In genomic region chr10:78319371-78319770, GRCh38 we compare ENCODE assay signal across 28 cellular contexts.
DNase-seq lines count a peak whose midpoint lies in the region; ATAC-seq and TF ChIP-seq lines count a peak whose summit lies in the region.
"Had no signal": no experiment of that assay in that cellular context is flagged by ENCODE, and none has a peak within 500 bp of the region (broad histone marks: within the 10 kb centered on the region; RNA-seq: fewer than 3 reads in every experiment).

No MANE protein-coding gene starts in this region.

- H3K27me3 ChIP-seq in hepatocyte (no peaks in the 10 kb centered on the region), gastroesophageal sphincter (no peaks in the 10 kb centered on the region), left ventricle myocardium inferior (ENCODE audit: low read depth) (no peaks in the 10 kb centered on the region)
- H3K27me3 ChIP-seq: breast epithelium, colonic mucosa, SJSA1, transverse colon had no signal

- ATAC-seq in activated CD8-positive, alpha-beta memory T cell treated with anti-CD3 and anti-CD28 coated beads, Interleukin-2, amount 10 ng/mL, durations not matched to agents 7 days and 5 days: no peak
- ATAC-seq in gastroesophageal sphincter: no peak
- ATAC-seq: activated T-cell treated with anti-CD3 and anti-CD28 coated beads, Interleukin-2, amount 50 U/mL, for 72 hours had no signal

- H3K36me3 Mint-ChIP-seq in activated CD8-positive, alpha-beta memory T cell treated with anti-CD3 and anti-CD28 coated beads, Interleukin-2, amount 10 ng/mL, durations not matched to agents 7 days and 5 days: no peaks in the 10 kb centered on the region
- no peaks in the 10 kb centered on the region for H3K36me3 Mint-ChIP-seq in progenitor cell of endocrine pancreas (ENCODE audit: insufficient read depth)
- H3K36me3 Mint-ChIP-seq in activated CD4-positive, alpha-beta T cell treated with anti-CD3 and anti-CD28 coated beads, Interleukin-2, amount 10 ng/mL, durations not matched to agents 24 days and 14 days (ENCODE audit: low read depth): no peaks in the 10 kb centered on the region

- TF ChIP-seq CTCF in hepatocyte (IDR thresholded peaks at IDR 0.05; ENCODE audit: poor library complexity): no peak
- TF ChIP-seq CTCF in progenitor cell of endocrine pancreas (IDR thresholded peaks at IDR 0.05; ENCODE audit: unreplicated experiment): no peak
- TF ChIP-seq CTCF in gastroesophageal sphincter (IDR thresholded peaks at IDR 0.05): no peak
- TF ChIP-seq CTCF in left ventricle myocardium inferior (IDR thresholded peaks at IDR 0.05; ENCODE audit: borderline replicate concordance): no peak

- H3K36me3 ChIP-seq in hepatocyte (replicated peaks; ENCODE audit: insufficient read depth, low read depth): no peaks in the 10 kb centered on the region
- no peaks in the 10 kb centered on the region for H3K36me3 ChIP-seq in gastroesophageal sphincter
- no peaks in the 10 kb centered on the region for H3K36me3 ChIP-seq in left ventricle myocardium inferior
- H3K36me3 ChIP-seq: breast epithelium, colonic mucosa, SJSA1, transverse colon had no signal

- no peak overlapping the region for H3K27ac Mint-ChIP-seq in activated CD8-positive, alpha-beta memory T cell treated with anti-CD3 and anti-CD28 coated beads, Interleukin-2, amount 10 ng/mL, durations not matched to agents 7 days and 5 days
- H3K27ac Mint-ChIP-seq in progenitor cell of endocrine pancreas: no peak overlapping the region
- H3K27ac Mint-ChIP-seq in activated CD4-positive, alpha-beta T cell treated with anti-CD3 and anti-CD28 coated beads, Interleukin-2, amount 10 ng/mL, durations not matched to agents 24 days and 14 days: no peak overlapping the region
- H3K27ac Mint-ChIP-seq: B cell, memory B cell had no signal

- no peak for TF ChIP-seq POLR2A in gastroesophageal sphincter (IDR thresholded peaks at IDR 0.05)

- intact Hi-C loops in activated CD4-positive, alpha-beta T cell treated with anti-CD3 and anti-CD28 coated beads, Interleukin-2, amount 10 ng/mL, durations not matched to agents 24 days and 14 days (cut with micrococcal nuclease): no loop called here
- intact Hi-C loops in left ventricle myocardium inferior (cut with micrococcal nuclease): no loop called here

- no peaks in the 10 kb centered on the region for H4K20me1 ChIP-seq in hepatocyte (ENCODE audit: insufficient read depth, poor library complexity, severe bottlenecking)

- no peak overlapping the region for H3K4me3 Mint-ChIP-seq in activated CD8-positive, alpha-beta memory T cell treated with anti-CD3 and anti-CD28 coated beads, Interleukin-2, amount 10 ng/mL, durations not matched to agents 7 days and 5 days
- no peak overlapping the region for H3K4me3 Mint-ChIP-seq in progenitor cell of endocrine pancreas (ENCODE audit: low read depth)
- no peak overlapping the region for H3K4me3 Mint-ChIP-seq in activated CD4-positive, alpha-beta T cell treated with anti-CD3 and anti-CD28 coated beads, Interleukin-2, amount 10 ng/mL, durations not matched to agents 24 days and 14 days
- H3K4me3 Mint-ChIP-seq: activated T-cell treated with anti-CD3 and anti-CD28 coated beads, Interleukin-2, amount 50 U/mL, for 72 hours; B cell; memory B cell; T-helper 1 cell treated with Interleukin-12 subunit alpha and Interleukin-12 subunit beta and Interleukin-4 antibody, amounts not matched to agents 30 μg/mL and 1 μg/mL, for 36 hours had no signal

- no peaks in the 10 kb centered on the region for H3K9me3 ChIP-seq in hepatocyte (ENCODE audit: low read depth)
- peaks cover 0 to 5% (median 0%) of the 10 kb centered on the region in 3 donors for H3K9me3 ChIP-seq in gastroesophageal sphincter
- peaks cover 13% of the 10 kb centered on the region for H3K9me3 ChIP-seq in left ventricle myocardium inferior (replicated peaks)
- H3K9me3 ChIP-seq: breast epithelium, colonic mucosa, SJSA1, transverse colon had no signal

- no peak overlapping the region for H3K4me2 ChIP-seq in hepatocyte
- H3K4me2 ChIP-seq: smooth muscle cell had no signal

- DNase-seq in ELF-1 (ENCODE audit: low read depth, low spot score) (peak; percentile 57), hepatocyte (ENCODE audit: low spot score) (peak; percentile 65), progenitor cell of endocrine pancreas (ENCODE audit: low spot score, unreplicated experiment) (peak; percentile 4), left ventricle myocardium inferior (no peak), KBM-7 (no peak)
- DNase-seq in activated CD8-positive, alpha-beta memory T cell treated with anti-CD3 and anti-CD28 coated beads, Interleukin-2, amount 10 ng/mL, durations not matched to agents 7 days and 5 days: peak; percentile 18
- DNase-seq in activated CD4-positive, alpha-beta T cell treated with anti-CD3 and anti-CD28 coated beads, Interleukin-2, amount 10 ng/mL, durations not matched to agents 24 days and 14 days: no peak
- DNase-seq: activated CD4-positive, alpha-beta T cell treated with anti-CD3 and anti-CD28 coated beads for 4 hours; activated naive CD4-positive, alpha-beta T cell treated with anti-CD3 and anti-CD28 coated beads, Interleukin-2, amount 50 U/mL, for 16 hours; activated T-cell treated with anti-CD3 and anti-CD28 coated beads, Interleukin-2, amount 50 U/mL, for 72 hours; amygdala; colonic mucosa; DMS53; foreskin melanocyte; HCEC 1CT; NCI-H1417 treated with DMSO at 0.1 percent for 48 hours; NCI-H2081; NCI-H2227 treated with DMSO at 0.1 percent for 48 hours; NCI-H69; stimulated activated CD4-positive, alpha-beta T cell treated with anti-CD3 and anti-CD28 coated beads, Interleukin-1b, Interleukin-23, amount 100 ng/mL, for 48 hours; transverse colon had no signal

- TF ChIP-seq EP300 in gastroesophageal sphincter (IDR thresholded peaks at IDR 0.05): no peak

- H3K79me2 ChIP-seq in hepatocyte: no peaks in the 10 kb centered on the region

- H3K4me3 ChIP-seq in hepatocyte: no peak overlapping the region
- H3K4me3 ChIP-seq in gastroesophageal sphincter: no peak overlapping the region
- H3K4me3 ChIP-seq in left ventricle myocardium inferior: no peak overlapping the region
- H3K4me3 ChIP-seq: breast epithelium, colonic mucosa, SJSA1, smooth muscle cell, transverse colon had no signal

- H3K27me3 Mint-ChIP-seq in activated CD8-positive, alpha-beta memory T cell treated with anti-CD3 and anti-CD28 coated beads, Interleukin-2, amount 10 ng/mL, durations not matched to agents 7 days and 5 days: peaks cover 9% of the 10 kb centered on the region
- peaks cover 9% of the 10 kb centered on the region for H3K27me3 Mint-ChIP-seq in progenitor cell of endocrine pancreas
- peaks cover 2% of the 10 kb centered on the region for H3K27me3 Mint-ChIP-seq in activated CD4-positive, alpha-beta T cell treated with anti-CD3 and anti-CD28 coated beads, Interleukin-2, amount 10 ng/mL, durations not matched to agents 24 days and 14 days
- H3K27me3 Mint-ChIP-seq: B cell had no signal

- CTCF ChIA-PET in activated CD8-positive, alpha-beta memory T cell treated with anti-CD3 and anti-CD28 coated beads, Interleukin-2, amount 10 ng/mL, durations not matched to agents 7 days and 5 days (lab: Charles Lee): no interaction called here

- H3K4me1 ChIP-seq in hepatocyte (ENCODE audit: insufficient read depth): peaks cover 11% of the 10 kb centered on the region
- peaks cover 3 to 22% (median 11%) of the 10 kb centered on the region in 3 donors for H3K4me1 ChIP-seq in gastroesophageal sphincter
- peaks cover 18% of the 10 kb centered on the region for H3K4me1 ChIP-seq in left ventricle myocardium inferior
- H3K4me1 ChIP-seq: colonic mucosa had no signal

- 58% methylated on average over 7 of the region's 7 CpGs for WGBS in hepatocyte (ENCODE audit: low lambda C conversion rate, missing lambda C conversion rate)
- no CpG with 5 or more reads among the region's 7 CpGs for WGBS in gastroesophageal sphincter (ENCODE audit: low coverage in 1 of 2), 2 donors

- H2AFZ ChIP-seq in hepatocyte: no peak overlapping the region

- no peak overlapping the region for H3K27ac ChIP-seq in hepatocyte
- no peak overlapping the region for H3K27ac ChIP-seq in gastroesophageal sphincter
- H3K27ac ChIP-seq in left ventricle myocardium inferior (replicated peaks): no peak overlapping the region
- H3K27ac ChIP-seq: breast epithelium, colonic mucosa, SJSA1, transverse colon had no signal

- H3K9me3 Mint-ChIP-seq in activated CD8-positive, alpha-beta memory T cell treated with anti-CD3 and anti-CD28 coated beads, Interleukin-2, amount 10 ng/mL, durations not matched to agents 7 days and 5 days (ENCODE audit: low read depth): no peaks in the 10 kb centered on the region
- H3K9me3 Mint-ChIP-seq in progenitor cell of endocrine pancreas (ENCODE audit: low read depth): peaks cover 4% of the 10 kb centered on the region
- peaks cover 3% of the 10 kb centered on the region for H3K9me3 Mint-ChIP-seq in activated CD4-positive, alpha-beta T cell treated with anti-CD3 and anti-CD28 coated beads, Interleukin-2, amount 10 ng/mL, durations not matched to agents 24 days and 14 days

- H3K4me1 Mint-ChIP-seq in activated CD8-positive, alpha-beta memory T cell treated with anti-CD3 and anti-CD28 coated beads, Interleukin-2, amount 10 ng/mL, durations not matched to agents 7 days and 5 days: peaks cover 2% of the 10 kb centered on the region
- peaks cover 3% of the 10 kb centered on the region for H3K4me1 Mint-ChIP-seq in progenitor cell of endocrine pancreas (ENCODE audit: low read depth)
- peaks cover 11% of the 10 kb centered on the region for H3K4me1 Mint-ChIP-seq in activated CD4-positive, alpha-beta T cell treated with anti-CD3 and anti-CD28 coated beads, Interleukin-2, amount 10 ng/mL, durations not matched to agents 24 days and 14 days
- H3K4me1 Mint-ChIP-seq: B cell, memory B cell had no signal

- H3K9me2 ChIP-seq in hepatocyte (replicated peaks; ENCODE audit: insufficient read depth): no peaks in the 10 kb centered on the region

- in situ Hi-C loops in KBM-7 (cut with MboI; ENCODE audit: low pct_unique_long_range_greater_than_20kb, low sequenced_read_pairs): no loop called here

Comparison
In these comparisons a context has a peak if more than half of its experiments do, and no peak if none do; other contexts are left out.
1. DNase-seq: peak in ELF-1 (single experiment), activated CD8-positive, alpha-beta memory T cell treated with anti-CD3 and anti-CD28 coated beads, Interleukin-2, amount 10 ng/mL, durations not matched to agents 7 days and 5 days (single experiment), hepatocyte (single experiment) and progenitor cell of endocrine pancreas (single experiment); none in activated CD4-positive, alpha-beta T cell treated with anti-CD3 and anti-CD28 coated beads, Interleukin-2, amount 10 ng/mL, durations not matched to agents 24 days and 14 days (single experiment), left ventricle myocardium inferior (single experiment) and KBM-7 (single experiment).